9 cellular contexts compared by ENCODE assay signal in genomic region chr5:95712347-95712958, GRCh38. TPM values are rescaled to one million over a fixed set of nuclear protein-coding genes. Genes with fewer than 3 reads are reported as not detected.
A peak's percentile ranks its signal among the peaks of the same experiment; 100 is the strongest.
DNase-seq lines count a peak whose midpoint lies in the region; ATAC-seq and TF ChIP-seq lines count a peak whose summit lies in the region.
"Had no signal": no experiment of that assay in that cellular context is flagged by ENCODE, and none has a peak within 500 bp of the region (broad histone marks: within the 10 kb centered on the region; RNA-seq: fewer than 3 reads in every experiment).

No MANE protein-coding gene starts in this region.

- POLR2A ChIA-PET in activated CD4-positive, alpha-beta memory T cell treated with anti-CD3 and anti-CD28 coated beads for 36 hours (lab: Charles Lee): interaction anchor here (1.0 kb wide), 1 partner anchor 50 kb away, joined by 3 read pairs; no protein-coding TSS in a partner anchor
- POLR2A ChIA-PET in activated CD4-positive, alpha-beta memory T cell treated with anti-CD3 and anti-CD28 coated beads, Interleukin-2, amount 10 ng/mL, durations not matched to agents 7 days and 5 days (lab: Charles Lee): no interaction called here
- POLR2A ChIA-PET in OCI-LY7 (lab: Charles Lee): interaction anchor here (1.1 kb wide), 1 partner anchor 16 kb away, joined by 4 read pairs; no protein-coding TSS in a partner anchor

- CTCF ChIA-PET in activated CD4-positive, alpha-beta memory T cell treated with anti-CD3 and anti-CD28 coated beads for 36 hours (lab: Charles Lee): interaction anchor here (1.0 kb wide), 1 partner anchor 48 kb away, joined by 3 read pairs; no protein-coding TSS in a partner anchor
- CTCF ChIA-PET in activated CD4-positive, alpha-beta memory T cell treated with anti-CD3 and anti-CD28 coated beads, Interleukin-2, amount 10 ng/mL, durations not matched to agents 7 days and 5 days (lab: Charles Lee): no interaction called here
- CTCF ChIA-PET in OCI-LY7 (lab: Charles Lee; ENCODE audit: unreplicated experiment): no interaction called here

- ATAC-seq in HG03039 (IDR thresholded peaks at IDR 0.05; ENCODE audit: unreplicated experiment): no peak

- no peak overlapping the region for H3K4me3 Mint-ChIP-seq in activated CD4-positive, alpha-beta memory T cell treated with anti-CD3 and anti-CD28 coated beads for 36 hours
- H3K4me3 Mint-ChIP-seq in activated CD4-positive, alpha-beta memory T cell treated with anti-CD3 and anti-CD28 coated beads, Interleukin-2, amount 10 ng/mL, durations not matched to agents 7 days and 5 days: no peak overlapping the region

- intact Hi-C loops in activated CD4-positive, alpha-beta memory T cell treated with anti-CD3 and anti-CD28 coated beads for 36 hours (cut with micrococcal nuclease): loop anchor here (1.0 to 10.0 kb wide), 2 partner anchors 48 to 158 kb away; partner anchors contain the start of genes ARSK and SKIC3
- intact Hi-C loops in OCI-LY7 (cut with micrococcal nuclease; ENCODE audit: unreplicated experiment): no loop called here

- H3K79me2 ChIP-seq in OCI-LY7 (ENCODE audit: insufficient read depth, low read depth, low read length): no peaks in the 10 kb centered on the region

- TF ChIP-seq CTCF in OCI-LY7 (conservative IDR thresholded peaks at IDR 0.05; ENCODE audit: low read length): no peak

- H3K36me3 Mint-ChIP-seq in activated CD4-positive, alpha-beta memory T cell treated with anti-CD3 and anti-CD28 coated beads for 36 hours: no peaks in the 10 kb centered on the region
- peaks cover 2% of the 10 kb centered on the region for H3K36me3 Mint-ChIP-seq in activated CD4-positive, alpha-beta memory T cell treated with anti-CD3 and anti-CD28 coated beads, Interleukin-2, amount 10 ng/mL, durations not matched to agents 7 days and 5 days (ENCODE audit: low read depth)

- no TSS peak for BruUV-seq in OCI-LY7 (replicated peaks; lab: Mats Ljungman, UMichigan)

- H3K4me2 ChIP-seq in OCI-LY7 (ENCODE audit: low read length): no peak overlapping the region
- H3K4me2 ChIP-seq: BLaER1 treated with 17β-estradiol and CSF1 and Interleukin-3, amounts not matched to agents 10 nM and 100 nM had no signal

- H3K4me3 ChIP-seq in OCI-LY7 (ENCODE audit: low read depth, low read length, poor library complexity, severe bottlenecking): no peak overlapping the region
- H3K4me3 ChIP-seq: BLaER1 treated with 17β-estradiol and CSF1 and Interleukin-3, amounts not matched to agents 10 nM and 100 nM had no signal

- H3K36me3 ChIP-seq in OCI-LY7 (ENCODE audit: insufficient read depth, low read length): no peaks in the 10 kb centered on the region

- 0 out of 2 replicates have a peak overlapping the region, but pooled peaks have one; percentile 36 for H2AFZ ChIP-seq in OCI-LY7 (ENCODE audit: low read length)

- no peaks in the 10 kb centered on the region for H3K9me3 Mint-ChIP-seq in activated CD4-positive, alpha-beta memory T cell treated with anti-CD3 and anti-CD28 coated beads for 36 hours
- no peaks in the 10 kb centered on the region for H3K9me3 Mint-ChIP-seq in activated CD4-positive, alpha-beta memory T cell treated with anti-CD3 and anti-CD28 coated beads, Interleukin-2, amount 10 ng/mL, durations not matched to agents 7 days and 5 days

- H3K27ac ChIP-seq in OCI-LY7 (ENCODE audit: low read depth, low read length, poor library complexity, severe bottlenecking): no peak overlapping the region
- H3K27ac ChIP-seq in epithelial cell of prostate: peak overlapping the region; percentile 7
- H3K27ac ChIP-seq: BLaER1 treated with 17β-estradiol and CSF1 and Interleukin-3, amounts not matched to agents 10 nM and 100 nM had no signal

- peak; percentile 74 for DNase-seq in activated CD4-positive, alpha-beta memory T cell treated with anti-CD3 and anti-CD28 coated beads for 36 hours
- no peak for DNase-seq in activated CD4-positive, alpha-beta memory T cell treated with anti-CD3 and anti-CD28 coated beads, Interleukin-2, amount 10 ng/mL, durations not matched to agents 7 days and 5 days
- DNase-seq in OCI-LY7 (ENCODE audit: low spot score) (no peak), epithelial cell of prostate (ENCODE audit: low read depth, low spot score) (peak; percentile 73), G401 (ENCODE audit: low spot score) (no peak), NCI-H2081 (lab: John Stamatoyannopoulos, UW) (no peak)
- peak; percentile 32 for DNase-seq in stimulated activated CD4-positive, alpha-beta T cell treated with anti-CD3 and anti-CD28 coated beads, Interleukin-4, amount 100 ng/mL, for 1 hour

- no peak overlapping the region for H3K27ac Mint-ChIP-seq in activated CD4-positive, alpha-beta memory T cell treated with anti-CD3 and anti-CD28 coated beads for 36 hours
- no peak overlapping the region for H3K27ac Mint-ChIP-seq in activated CD4-positive, alpha-beta memory T cell treated with anti-CD3 and anti-CD28 coated beads, Interleukin-2, amount 10 ng/mL, durations not matched to agents 7 days and 5 days

- H3K27me3 Mint-ChIP-seq in activated CD4-positive, alpha-beta memory T cell treated with anti-CD3 and anti-CD28 coated beads for 36 hours: peaks cover 9% of the 10 kb centered on the region
- peaks cover 20% of the 10 kb centered on the region for H3K27me3 Mint-ChIP-seq in activated CD4-positive, alpha-beta memory T cell treated with anti-CD3 and anti-CD28 coated beads, Interleukin-2, amount 10 ng/mL, durations not matched to agents 7 days and 5 days

- H3K4me1 Mint-ChIP-seq in activated CD4-positive, alpha-beta memory T cell treated with anti-CD3 and anti-CD28 coated beads for 36 hours (ENCODE audit: low read depth): peaks cover 22% of the 10 kb centered on the region
- H3K4me1 Mint-ChIP-seq in activated CD4-positive, alpha-beta memory T cell treated with anti-CD3 and anti-CD28 coated beads, Interleukin-2, amount 10 ng/mL, durations not matched to agents 7 days and 5 days: peaks cover 22% of the 10 kb centered on the region

- no peaks in the 10 kb centered on the region for H4K20me1 ChIP-seq in OCI-LY7 (ENCODE audit: insufficient read depth, low read length)
- H4K20me1 ChIP-seq: BLaER1 treated with 17β-estradiol and CSF1 and Interleukin-3, amounts not matched to agents 10 nM and 100 nM had no signal

- in situ Hi-C loops in G401 (cut with HindIII; ENCODE audit: low sequenced_read_pairs): no loop called here

- no peaks in the 10 kb centered on the region for H3K9me2 ChIP-seq in OCI-LY7 (ENCODE audit: insufficient read depth, low read length)

- H3K9me3 ChIP-seq in OCI-LY7 (ENCODE audit: low read length): no peaks in the 10 kb centered on the region

- H3K4me1 ChIP-seq in OCI-LY7 (ENCODE audit: insufficient read depth, low read length, poor library complexity, severe bottlenecking): no peaks in the 10 kb centered on the region

RNA-seq across cellular contexts. Expression of gene RHOBTB3, which starts 18.7 kb away (rescaled TPM):
- under 1 TPM; 0.75 to 0.97 TPM for total RNA-seq in activated CD4-positive, alpha-beta memory T cell treated with anti-CD3 and anti-CD28 coated beads for 36 hours
- under 1 TPM in 1 of 2 experiments, not detected in 1; 0.15 TPM for total RNA-seq in activated CD4-positive, alpha-beta memory T cell treated with anti-CD3 and anti-CD28 coated beads, Interleukin-2, amount 10 ng/mL, durations not matched to agents 7 days and 5 days
- 0.93 and 4.0 TPM in 2 replicates for total RNA-seq in OCI-LY7 (2014; rRNA removed; shearing (Covaris generic))
- 0.51 and 0.81 TPM in 2 replicates for total RNA-seq in OCI-LY7 (2022)
- total RNA-seq in G401 (2014; rRNA removed; shearing (Covaris generic)): 0.54 and 2.6 TPM in 2 replicates

RNA-seq across cellular contexts. Expression of gene SPATA9, which starts 29.7 kb away (rescaled TPM):
- not detected for total RNA-seq in activated CD4-positive, alpha-beta memory T cell treated with anti-CD3 and anti-CD28 coated beads for 36 hours
- not detected for total RNA-seq in activated CD4-positive, alpha-beta memory T cell treated with anti-CD3 and anti-CD28 coated beads, Interleukin-2, amount 10 ng/mL, durations not matched to agents 7 days and 5 days
- not detected in 2 replicates for total RNA-seq in OCI-LY7 (2014; rRNA removed; shearing (Covaris generic))
- total RNA-seq in OCI-LY7 (2022): not detected in 2 replicates
- total RNA-seq in G401 (2014; rRNA removed; shearing (Covaris generic)): not detected in 2 replicates

Comparison
In these comparisons a context has a peak if more than half of its experiments do, and no peak if none do; other contexts are left out.
1. DNase-seq: peak in activated CD4-positive, alpha-beta memory T cell treated with anti-CD3 and anti-CD28 coated beads for 36 hours (single experiment), epithelial cell of prostate (single experiment) and stimulated activated CD4-positive, alpha-beta T cell treated with anti-CD3 and anti-CD28 coated beads, Interleukin-4, amount 100 ng/mL, for 1 hour (single experiment); none in activated CD4-positive, alpha-beta memory T cell treated with anti-CD3 and anti-CD28 coated beads, Interleukin-2, amount 10 ng/mL, durations not matched to agents 7 days and 5 days (single experiment), OCI-LY7 (single experiment), G401 (single experiment) and NCI-H2081 (0 of 2).